ENCODE assay signal across 9 cellular contexts in the genomic region with DNA sequence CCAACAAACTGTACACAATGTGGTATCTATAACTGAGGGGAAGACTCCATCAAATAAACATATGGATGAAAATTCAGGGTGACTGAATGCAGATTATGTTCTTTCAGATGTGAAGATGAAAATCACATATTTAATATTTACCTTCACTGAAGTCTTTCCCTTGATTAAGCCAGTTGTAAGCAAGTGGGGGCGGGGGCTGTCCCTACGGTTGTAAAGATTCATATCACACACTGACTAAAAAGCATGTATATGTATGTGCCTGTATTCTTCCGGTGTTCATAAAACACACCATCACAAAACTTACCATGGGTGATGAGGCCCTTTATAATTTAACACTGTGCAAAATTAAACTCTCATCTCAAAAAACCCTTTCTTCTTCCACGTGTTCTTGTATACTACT. TPM values are rescaled to one million over a fixed set of nuclear protein-coding genes. Genes with fewer than 3 reads are reported as not detected.
DNase-seq lines count a peak whose midpoint lies in the region; TF ChIP-seq lines count a peak whose summit lies in the region.
"Had no signal": no experiment of that assay in that cellular context is flagged by ENCODE, and none has a peak within 500 bp of the region (broad histone marks: within the 10 kb centered on the region; RNA-seq: fewer than 3 reads in every experiment).

No MANE protein-coding gene starts in this region.

- H3K9ac ChIP-seq in parathyroid adenoma, result no peak overlapping the region

- H3K27me3 Mint-ChIP-seq in CD14-positive monocyte (ENCODE audit: low read depth in 3 of 3) (peaks cover 0 to 12% (median 2%) of the 10 kb centered on the region in 3 donors), chondrocyte (ENCODE audit: low read depth) (no peaks in the 10 kb centered on the region)

- H3K36me3 ChIP-seq in parathyroid adenoma (ENCODE audit: control insufficient read depth, insufficient read depth, low read length), result no peaks in the 10 kb centered on the region

- peaks cover 3% of the 10 kb centered on the region for H3K79me2 ChIP-seq in parathyroid adenoma

- H3K27ac ChIP-seq in parathyroid adenoma, result no peak overlapping the region

- DNase-seq in CD14-positive monocyte (ENCODE audit: low spot score) (no peak), OCI-M1 (lab: John Stamatoyannopoulos, UW) (peak; percentile 7), chondrocyte (ENCODE audit: low spot score) (no peak), UCSD-AML1 (lab: John Stamatoyannopoulos, UW; ENCODE audit: unreplicated experiment) (no peak), mesenteric fat pad (ENCODE audit: low spot score) (no peak), GM19238 (ENCODE audit: insufficient read length, low spot score) (no peak), activated gamma-delta T cell treated with Interleukin-2 at 50 U/mL for 16 hours (no peak)
- DNase-seq: midbrain had no signal

- H3K4me3 ChIP-seq in parathyroid adenoma (ENCODE audit: low read depth, low read length), result peak overlapping the region; percentile 71

- H3K9me3 Mint-ChIP-seq in CD14-positive monocyte, result peaks cover 0 to 12% (median 0%) of the 10 kb centered on the region in 7 donors
- H3K9me3 Mint-ChIP-seq in chondrocyte (ENCODE audit: low read depth), result no peaks in the 10 kb centered on the region

- no peaks in the 10 kb centered on the region for H3K4me1 ChIP-seq in parathyroid adenoma

- no peak overlapping the region for H2AFZ ChIP-seq in parathyroid adenoma

- H3K27ac Mint-ChIP-seq in CD14-positive monocyte (no peak overlapping the region), chondrocyte (ENCODE audit: unreplicated experiment) (peak overlapping the region; percentile 18)

- H3K4me3 Mint-ChIP-seq in CD14-positive monocyte, result peak overlapping the region; percentile 85
- peak overlapping the region; percentile 79 for H3K4me3 Mint-ChIP-seq in chondrocyte (ENCODE audit: unreplicated experiment)

- intact Hi-C loops in CD14-positive monocyte (cut with micrococcal nuclease), result no loop called here

- H3K9me3 ChIP-seq in parathyroid adenoma (ENCODE audit: control insufficient read depth, low read length), result no peaks in the 10 kb centered on the region

- H3K4me1 Mint-ChIP-seq in CD14-positive monocyte (peaks cover 21% of the 10 kb centered on the region), chondrocyte (ENCODE audit: low read depth) (peaks cover 6% of the 10 kb centered on the region)

- peak overlapping the region; percentile 32 for H3K4me2 ChIP-seq in parathyroid adenoma (ENCODE audit: low read length)

- TF ChIP-seq CTCF in CD14-positive monocyte (IDR thresholded peaks at IDR 0.05), result no peak
- TF ChIP-seq CTCF in chondrocyte (IDR thresholded peaks at IDR 0.05), result no peak
- no peak for TF ChIP-seq CTCF in parathyroid adenoma (IDR thresholded peaks at IDR 0.05)

- peaks cover 0 to 2% of the 10 kb centered on the region in 2 donors for H3K36me3 Mint-ChIP-seq in CD14-positive monocyte
- H3K36me3 Mint-ChIP-seq in chondrocyte (ENCODE audit: low read depth), result no peaks in the 10 kb centered on the region

- H3K27me3 ChIP-seq in parathyroid adenoma (ENCODE audit: control insufficient read depth, insufficient read depth, low read length), result no peaks in the 10 kb centered on the region

RNA-seq across cellular contexts. Expression of gene TAB3, which starts 1.3 kb away (rescaled TPM):
- 1 to 10 TPM; 4.4 to 5.4 TPM for polyA plus RNA-seq in CD14-positive monocyte
- total RNA-seq in chondrocyte (9.2 to 10.5 TPM (median 9.8 TPM) in 3 replicates), mesenteric fat pad (18.5 TPM)
